1 cellular context compared by ENCODE assay signal in the genomic region with DNA sequence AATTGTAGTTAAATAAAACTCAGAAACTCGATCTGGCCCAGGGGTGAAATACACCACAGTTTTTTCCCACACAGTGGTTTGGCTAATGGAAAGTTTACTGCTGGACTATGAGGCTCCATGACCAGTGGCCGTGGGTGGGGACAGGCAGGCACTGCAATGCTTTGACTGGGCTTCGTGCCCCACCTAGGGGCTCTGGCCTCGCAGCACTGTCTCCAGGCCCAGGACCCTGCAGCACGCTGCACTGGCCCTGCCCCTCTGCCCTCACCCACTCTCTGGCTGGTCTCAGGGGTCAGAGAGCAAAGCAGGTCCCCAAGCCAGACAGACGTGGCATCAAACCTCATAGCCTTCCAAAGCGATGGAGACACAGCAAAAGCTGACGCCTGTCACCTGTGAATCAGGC.
TF ChIP-seq lines count a peak whose summit lies in the region.

No MANE protein-coding gene starts in this region.

TF ChIP-seq in K562, 482 proteins besides CTCF, POLR2A, EP300 and RAD21 (continued from another document):
- no peak for TF ChIP-seq ZBTB1 (CRISPR knock-in tag; IDR thresholded peaks at IDR 0.05; ENCODE audit: borderline replicate concordance, low read depth)
- TF ChIP-seq DPF2 (IDR thresholded peaks at IDR 0.05) = no peak
- no peak for TF ChIP-seq SMAD3 (CRISPR knock-in tag; conservative IDR thresholded peaks at IDR 0.05)
- TF ChIP-seq ZNF436 (CRISPR knock-in tag; IDR thresholded peaks at IDR 0.05) = no peak
- no peak for TF ChIP-seq SAFB (IDR thresholded peaks at IDR 0.05; ENCODE audit: borderline replicate concordance, low read depth, low read length)
- no peak for TF ChIP-seq MNT (conservative IDR thresholded peaks at IDR 0.05)
- TF ChIP-seq FOXJ2 (tag; IDR thresholded peaks at IDR 0.05) = no peak
- TF ChIP-seq HLTF (IDR thresholded peaks at IDR 0.05) = no peak
- TF ChIP-seq, protein P1, sequence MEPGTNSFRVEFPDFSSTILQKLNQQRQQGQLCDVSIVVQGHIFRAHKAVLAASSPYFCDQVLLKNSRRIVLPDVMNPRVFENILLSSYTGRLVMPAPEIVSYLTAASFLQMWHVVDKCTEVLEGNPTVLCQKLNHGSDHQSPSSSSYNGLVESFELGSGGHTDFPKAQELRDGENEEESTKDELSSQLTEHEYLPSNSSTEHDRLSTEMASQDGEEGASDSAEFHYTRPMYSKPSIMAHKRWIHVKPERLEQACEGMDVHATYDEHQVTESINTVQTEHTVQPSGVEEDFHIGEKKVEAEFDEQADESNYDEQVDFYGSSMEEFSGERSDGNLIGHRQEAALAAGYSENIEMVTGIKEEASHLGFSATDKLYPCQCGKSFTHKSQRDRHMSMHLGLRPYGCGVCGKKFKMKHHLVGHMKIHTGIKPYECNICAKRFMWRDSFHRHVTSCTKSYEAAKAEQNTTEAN (CRISPR knock-in tag; IDR thresholded peaks at IDR 0.05) = no peak
- no peak for TF ChIP-seq ZFPM2 (CRISPR knock-in tag; IDR thresholded peaks at IDR 0.05)
- TF ChIP-seq ZNF175 (CRISPR knock-in tag; IDR thresholded peaks at IDR 0.05; ENCODE audit: low read depth) = no peak
- no peak for TF ChIP-seq ETV1 (tag; conservative IDR thresholded peaks at IDR 0.05; ENCODE audit: low read depth)
- no peak for TF ChIP-seq ZNF507 (tag; conservative IDR thresholded peaks at IDR 0.05)
- TF ChIP-seq CHD4 (IDR thresholded peaks at IDR 0.05; ENCODE audit: insufficient read depth, insufficient replicate concordance, low read depth, low read length, poor library complexity, severe bottlenecking) = no peak
